ENCODE assay signal across 8 cellular contexts in the genomic region with DNA sequence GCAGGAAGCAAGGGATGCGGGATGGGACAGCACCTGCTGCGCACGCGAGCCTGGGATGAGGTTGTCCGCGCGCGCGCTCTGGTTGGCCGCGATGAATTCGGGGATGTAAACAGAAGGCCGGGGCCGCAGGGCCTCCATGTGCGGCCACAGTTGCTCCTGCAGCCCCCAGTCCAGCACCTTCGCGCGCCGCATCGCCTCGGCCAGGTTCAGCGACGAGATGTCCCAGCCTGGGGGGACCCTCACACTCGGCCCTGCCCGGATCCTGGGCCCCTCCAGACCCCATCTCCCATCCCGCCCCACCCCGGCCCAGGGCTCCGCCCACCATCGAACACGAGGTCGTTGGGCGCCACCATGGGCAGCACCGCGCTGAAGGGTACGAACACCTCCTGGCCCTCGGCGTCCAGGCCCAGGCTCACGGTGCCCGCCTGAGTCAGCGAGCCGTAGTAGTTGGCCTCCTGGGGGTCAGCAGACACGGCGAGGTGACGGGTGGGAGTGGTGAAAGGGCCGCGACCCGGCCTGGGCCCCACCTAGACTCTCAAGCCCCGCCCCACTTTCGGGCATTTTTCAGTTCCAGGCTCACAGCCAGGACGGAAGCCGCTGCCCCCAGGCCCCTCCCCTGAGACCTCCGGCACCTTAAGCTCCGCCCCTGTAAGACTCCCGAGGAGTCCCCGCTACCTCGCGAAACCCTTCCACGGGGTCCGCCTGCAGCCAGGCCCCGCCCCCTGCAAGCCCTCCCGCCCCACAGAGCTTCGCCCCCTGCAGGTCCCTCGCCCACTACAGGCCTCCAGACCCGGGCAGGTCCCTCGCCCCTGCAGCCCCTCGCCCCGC. TPM values are rescaled to one million over a fixed set of nuclear protein-coding genes. Genes with fewer than 3 reads are reported as not detected.
A peak's percentile ranks its signal among the peaks of the same experiment; 100 is the strongest.
DNase-seq lines count a peak whose midpoint lies in the region; ATAC-seq and TF ChIP-seq lines count a peak whose summit lies in the region.
"Had no signal": no experiment of that assay in that cellular context is flagged by ENCODE, and none has a peak within 500 bp of the region (broad histone marks: within the 10 kb centered on the region; RNA-seq: fewer than 3 reads in every experiment).

No MANE protein-coding gene starts in this region.

- H3K4me1 ChIP-seq in NT2/D1 (ENCODE audit: insufficient read depth, insufficient read length) = peaks cover 46% of the 10 kb centered on the region
- peaks cover 32 to 77% (median 43%) of the 10 kb centered on the region in 3 donors for H3K4me1 ChIP-seq in esophagus squamous epithelium
- peaks cover 21% of the 10 kb centered on the region for H3K4me1 ChIP-seq in thymus (ENCODE audit: control insufficient read depth, insufficient read depth, low read length)

- H3K27ac Mint-ChIP-seq in nephron = peak overlapping the region; percentile 63 to 90 (median 87)

- no peaks in the 10 kb centered on the region for H3K36me3 Mint-ChIP-seq in nephron (ENCODE audit: low read depth)

- 51 to 66% methylated on average over 27 to 34 of the region's 67 CpGs for WGBS in esophagus squamous epithelium, 2 donors
- WGBS in thymus = 26% methylated on average over 67 of the region's 67 CpGs

- ATAC-seq in GM18505 (IDR thresholded peaks at IDR 0.05; ENCODE audit: unreplicated experiment) = peak; percentile 43
- peak; percentile 41 for ATAC-seq in HG03442 (IDR thresholded peaks at IDR 0.05; ENCODE audit: unreplicated experiment)

- H3K4me1 Mint-ChIP-seq in nephron = peaks cover 40% of the 10 kb centered on the region

- H3K9me3 ChIP-seq in NT2/D1 (ENCODE audit: insufficient read depth, low read length) = no peaks in the 10 kb centered on the region
- no peaks in the 10 kb centered on the region for H3K9me3 ChIP-seq in esophagus squamous epithelium
- H3K9me3 ChIP-seq in thymus (ENCODE audit: control insufficient read depth) = no peaks in the 10 kb centered on the region

- no peaks in the 10 kb centered on the region for H3K27me3 Mint-ChIP-seq in nephron (ENCODE audit: low read depth)

- no peaks in the 10 kb centered on the region for H3K9me3 Mint-ChIP-seq in nephron

- H3K4me3 ChIP-seq in NT2/D1 (ENCODE audit: insufficient read length, low read depth) (peak overlapping the region; percentile 61), esophagus squamous epithelium (peak overlapping the region; percentile 39 to 71 (median 58)), thymus (ENCODE audit: low read length) (peak overlapping the region; percentile 59)

- H3K36me3 ChIP-seq in NT2/D1 (ENCODE audit: insufficient read depth, insufficient read length, low read length) = peaks cover 24% of the 10 kb centered on the region
- peaks cover 0 to 9% (median 0%) of the 10 kb centered on the region in 3 donors for H3K36me3 ChIP-seq in esophagus squamous epithelium
- H3K36me3 ChIP-seq in thymus (ENCODE audit: control insufficient read depth, insufficient read depth) = no peaks in the 10 kb centered on the region

- no peak for DNase-seq in NT2/D1 (ENCODE audit: low read depth, low spot score)
- peak; percentile 61 for DNase-seq in activated T-cell treated with anti-CD3 and anti-CD28 coated beads for 24 hours (ENCODE audit: low read depth)
- no peak for DNase-seq in esophagus squamous epithelium (lab: John Stamatoyannopoulos, UW)

- no peak for TF ChIP-seq POLR2A in GM18505 (IDR thresholded peaks at IDR 0.05; ENCODE audit: borderline replicate concordance, extremely low read depth, insufficient read depth, insufficient read length)
- TF ChIP-seq POLR2A in esophagus squamous epithelium (IDR thresholded peaks at IDR 0.05) = no peak

- H3K27me3 ChIP-seq in NT2/D1 (ENCODE audit: insufficient read depth, insufficient read length) (no peaks in the 10 kb centered on the region), esophagus squamous epithelium (peaks cover 0 to 22% (median 0%) of the 10 kb centered on the region in 4 donors), thymus (ENCODE audit: control insufficient read depth, insufficient read depth) (peaks cover 11% of the 10 kb centered on the region)

- TF ChIP-seq CTCF in esophagus squamous epithelium (IDR thresholded peaks at IDR 0.05) = no peak
- no peak for TF ChIP-seq CTCF in nephron (IDR thresholded peaks at IDR 0.05; ENCODE audit: unreplicated experiment in 3 of 3)

- H3K27ac ChIP-seq in esophagus squamous epithelium (peak overlapping the region in 3 of 4 donors; percentile 22 to 84 (median 79)), thymus (ENCODE audit: low read depth) (no peak overlapping the region)

- peak overlapping the region; percentile 78 for H3K9ac ChIP-seq in NT2/D1 (ENCODE audit: insufficient read length, low read depth)

- peak overlapping the region; percentile 84 to 88 (median 87) for H3K4me3 Mint-ChIP-seq in nephron

- intact Hi-C loops in esophagus squamous epithelium (cut with DNase I) = no loop called here

RNA-seq across cellular contexts. Expression of gene ISYNA1, which starts 1.1 kb away (rescaled TPM):
- 10 to 100 TPM in 3 of 4 donors, 1 to 10 TPM in 1; 8.1 to 24.4 (median 14.4) TPM for total RNA-seq in esophagus squamous epithelium
- polyA plus RNA-seq in thymus = 66.1 TPM

RNA-seq across cellular contexts. Expression of gene SSBP4, which starts 17.7 kb away (rescaled TPM):
- 10 to 100 TPM; 23.7 to 48.1 (median 26.1) TPM for total RNA-seq in esophagus squamous epithelium
- polyA plus RNA-seq in thymus = 50.3 TPM

RNA-seq across cellular contexts. Expression of gene LRRC25, which starts 39.4 kb away (rescaled TPM):
- 10 to 100 TPM in 1 of 4 donors, 1 to 10 TPM in 1, under 1 TPM in 2; 0.53 to 10.3 (median 1.9) TPM for total RNA-seq in esophagus squamous epithelium
- polyA plus RNA-seq in thymus = 6.2 TPM
- total RNA-seq: pulmonary artery endothelial cell had no signal

RNA-seq across cellular contexts. Expression of gene GDF15, which starts 50.9 kb away (rescaled TPM):
- total RNA-seq in esophagus squamous epithelium = 1 to 10 TPM in 1 of 4 donors, under 1 TPM in 1, not detected in 2; 0.76 to 2.3 TPM
- polyA plus RNA-seq in thymus = 2.2 TPM
